ENCODE assay signal across 21 cellular contexts in genomic region chr10:4162571-4163286, GRCh38.
"Had no signal": no experiment of that assay in that cellular context is flagged by ENCODE, and none has a peak within 500 bp of the region (broad histone marks: within the 10 kb centered on the region; RNA-seq: fewer than 3 reads in every experiment).

No MANE protein-coding gene starts in this region.

- H3K27ac ChIP-seq: breast epithelium, coronary artery, left lung, right lobe of liver, spleen, tibial artery had no signal

- H3K27ac Mint-ChIP-seq: activated naive CD4-positive, alpha-beta T cell treated with anti-CD3 and anti-CD28 coated beads for 36 hours; mesothelial cell of epicardium; nephron; stimulated activated naive B cell treated with anti-CD40 and anti-IgM and Interleukin-4, amounts not matched to agents 10 μg/mL and 1 μg/mL and 100 μg/mL, for 72 hours had no signal

- H3K27me3 ChIP-seq: breast epithelium, left lung, right lobe of liver, spleen, tibial artery had no signal

- H3K36me3 Mint-ChIP-seq: mesothelial cell of epicardium had no signal

- H3K9me3 Mint-ChIP-seq: activated naive CD4-positive, alpha-beta T cell treated with anti-CD3 and anti-CD28 coated beads for 36 hours; activated T-cell treated with anti-CD3 and anti-CD28 coated beads, Interleukin-2, amount 50 U/mL, for 4 hours; mesothelial cell of epicardium; nephron had no signal

- H3K4me1 ChIP-seq: breast epithelium, left lung, right lobe of liver, spleen had no signal

- H3K4me3 Mint-ChIP-seq: activated naive CD4-positive, alpha-beta T cell treated with anti-CD3 and anti-CD28 coated beads for 36 hours; activated T-cell treated with anti-CD3 and anti-CD28 coated beads, Interleukin-2, amount 50 U/mL, for 4 hours; mesothelial cell of epicardium; nephron; stimulated activated naive B cell treated with anti-CD40 and anti-IgM and Interleukin-4, amounts not matched to agents 10 μg/mL and 1 μg/mL and 100 μg/mL, for 72 hours had no signal

- ATAC-seq: activated T-cell treated with anti-CD3 and anti-CD28 coated beads, Interleukin-2, amount 50 U/mL, for 4 hours; left lung; right lobe of liver; stimulated activated naive B cell treated with anti-CD40 and anti-IgM and Interleukin-4, amounts not matched to agents 10 μg/mL and 1 μg/mL and 100 μg/mL, for 72 hours had no signal

- H3K4me1 Mint-ChIP-seq: mesothelial cell of epicardium, nephron had no signal

- DNase-seq: activated CD4-positive, alpha-beta T cell treated with anti-CD3 and anti-CD28 coated beads, Interleukin-2, amount 50 U/mL, for 1 hour; activated CD8-positive, alpha-beta memory T cell treated with anti-CD3 and anti-CD28 coated beads, Interleukin-2, amount 50 U/mL, for 4 hours; activated naive CD4-positive, alpha-beta T cell treated with anti-CD3 and anti-CD28 coated beads for 36 hours; activated T-cell treated with anti-CD3 and anti-CD28 coated beads, Interleukin-2, amount 50 U/mL, for 4 hours; anterior cingulate cortex; hippocampal formation; kidney; left lung; occipital lobe; right lobe of liver; spleen; stimulated activated CD4-positive, alpha-beta T cell treated with anti-CD3 and anti-CD28 coated beads, Interleukin-4, amount 100 ng/mL, for 4 hours; stimulated activated naive B cell treated with anti-CD40 and anti-IgM and Interleukin-4, amounts not matched to agents 10 μg/mL and 1 μg/mL and 100 μg/mL, for 72 hours; substantia nigra; T-helper 1 cell; T-helper 9 cell; tibial artery had no signal
